Comparison of ENCODE assay signal across 8 cellular contexts in the genomic region with DNA sequence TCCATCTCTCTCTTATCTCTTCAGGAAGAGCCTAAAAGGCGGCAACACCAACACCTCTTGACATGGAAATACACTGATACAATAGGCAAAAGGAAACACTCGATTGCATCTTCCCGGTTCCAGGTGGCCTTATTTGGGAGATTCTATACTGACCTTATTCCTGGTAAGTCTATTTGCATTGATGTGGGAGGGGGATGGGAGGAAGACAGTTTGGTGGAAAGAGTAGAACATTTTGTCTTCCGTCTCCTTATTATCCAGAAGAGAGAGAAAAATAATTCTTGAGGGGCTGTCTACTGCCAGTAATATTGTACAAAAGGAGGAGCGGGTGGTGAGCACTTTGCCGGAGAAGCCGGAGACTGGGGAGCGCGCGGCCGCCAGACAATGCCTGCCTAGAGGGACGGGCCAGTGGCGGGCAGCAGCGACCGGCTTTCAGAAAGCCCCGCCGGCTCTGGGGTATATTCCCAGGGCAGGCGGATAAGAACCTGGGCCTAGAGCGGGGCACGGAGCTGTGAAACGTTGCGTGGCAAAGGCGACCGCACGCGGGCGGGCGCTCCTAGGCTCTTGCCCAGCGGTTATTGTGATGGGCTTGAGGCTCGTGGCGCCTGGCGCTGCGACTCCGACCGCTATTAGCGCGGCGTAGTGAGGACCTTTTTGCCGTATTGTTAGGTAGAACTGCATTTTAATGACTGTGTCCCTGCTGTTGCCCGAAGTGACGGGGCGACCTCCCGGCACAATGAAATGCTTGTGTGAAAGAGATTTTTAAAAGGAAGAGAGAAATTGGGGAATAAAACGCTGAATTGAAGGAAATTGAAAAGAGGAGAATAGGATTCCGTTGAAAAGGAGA. TPM values are rescaled to one million over a fixed set of nuclear protein-coding genes. Genes with fewer than 3 reads are reported as not detected.
DNase-seq lines count a peak whose midpoint lies in the region; ATAC-seq and TF ChIP-seq lines count a peak whose summit lies in the region.

No MANE protein-coding gene starts in this region.

- peaks cover 94% of the 10 kb centered on the region for H3K27me3 Mint-ChIP-seq in neural crest cell (ENCODE audit: low read depth)

- H3K36me3 Mint-ChIP-seq in neural crest cell (ENCODE audit: low read depth) = no peaks in the 10 kb centered on the region

- peaks cover 38% of the 10 kb centered on the region for H3K4me1 Mint-ChIP-seq in neural crest cell

- H3K4me3 Mint-ChIP-seq in neural crest cell = peak overlapping the region; percentile 85

- DNase-seq in COLO668 (lab: John Stamatoyannopoulos, UW; ENCODE audit: unreplicated experiment) = peak; percentile 74
- DNase-seq in NCI-H1694 treated with DMSO at 0.1 percent for 48 hours (lab: John Stamatoyannopoulos, UW) = peak; percentile 74
- DNase-seq in dermis blood vessel endothelial cell = peak; percentile 26
- DNase-seq in neural crest cell (ENCODE audit: low read depth, low spot score) = no peak
- no peak for DNase-seq in superior temporal gyrus (ENCODE audit: extremely low spot score)
- DNase-seq in UCSD-AML1 (lab: John Stamatoyannopoulos, UW; ENCODE audit: unreplicated experiment) = no peak
- no peak for DNase-seq in NCI-H1417 (lab: John Stamatoyannopoulos, UW)

- H3K9me3 Mint-ChIP-seq in neural crest cell = no peaks in the 10 kb centered on the region

- TF ChIP-seq CTCF in neural crest cell (conservative IDR thresholded peaks at IDR 0.05) = no peak

- ATAC-seq in HG02798 (IDR thresholded peaks at IDR 0.05; ENCODE audit: poor library complexity, unreplicated experiment) = no peak

- peak overlapping the region; percentile 59 for H3K27ac Mint-ChIP-seq in neural crest cell (ENCODE audit: unreplicated experiment)

RNA-seq across cellular contexts. Expression of gene PRDM8, which starts 0.5 kb away (rescaled TPM):
- total RNA-seq in dermis blood vessel endothelial cell = 1.2 TPM in 2 replicates
- 2.6 and 2.9 TPM in 2 replicates for total RNA-seq in neural crest cell

Comparison
In these comparisons a context has a peak if more than half of its experiments do, and no peak if none do; other contexts are left out.
1. DNase-seq: peak in COLO668 (single experiment), NCI-H1694 treated with DMSO at 0.1 percent for 48 hours (single experiment) and dermis blood vessel endothelial cell (single experiment); none in neural crest cell (single experiment), superior temporal gyrus (single experiment), UCSD-AML1 (single experiment) and NCI-H1417 (0 of 3).